Comparison of ENCODE assay signal across 1 cellular context in the genomic region with DNA sequence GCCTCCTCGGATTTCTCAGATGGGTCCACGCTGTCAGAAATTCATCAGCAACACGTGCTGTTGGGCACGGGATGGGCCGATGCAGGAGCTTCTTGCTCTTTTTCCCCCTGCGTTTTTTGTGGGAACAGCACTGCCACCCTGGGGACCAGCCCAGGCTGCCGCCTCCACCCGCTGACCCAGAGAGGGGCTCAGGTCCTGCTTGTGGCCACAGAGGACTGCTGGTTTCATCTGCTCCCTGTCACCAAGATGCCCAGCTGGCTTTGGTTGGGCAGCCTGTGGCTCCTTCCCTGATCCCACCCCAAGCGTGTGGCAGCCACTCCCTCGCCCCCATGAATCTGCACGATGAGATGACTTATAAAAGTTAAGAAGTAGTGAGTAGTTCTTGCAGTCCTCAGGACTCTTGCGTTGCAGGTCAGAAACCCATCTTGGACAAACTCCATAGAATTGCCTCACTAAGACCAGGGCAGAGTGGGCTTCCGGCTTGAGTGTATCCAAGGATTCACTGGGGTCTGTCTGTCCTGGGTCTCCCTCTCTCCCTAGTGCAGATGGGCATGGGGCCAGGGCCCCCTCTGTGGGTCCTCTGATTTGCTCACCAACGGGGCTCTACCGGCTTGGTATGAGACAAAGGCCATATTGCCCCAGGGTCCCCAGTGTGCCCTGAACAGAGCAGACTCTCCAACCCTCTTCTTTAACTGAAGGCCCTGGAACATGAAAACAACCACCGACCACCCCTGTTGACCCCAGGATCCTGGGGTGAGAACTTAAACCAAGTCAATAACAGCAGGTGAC.
TF ChIP-seq lines count a peak whose summit lies in the region.

No MANE protein-coding gene starts in this region.

TF ChIP-seq in H1, 55 proteins besides CTCF, POLR2A, EP300 and RAD21:
- TF ChIP-seq RBBP5 (IDR thresholded peaks at IDR 0.05; ENCODE audit: borderline replicate concordance, low read depth, low read length) (no peak), TCF12 (IDR thresholded peaks at IDR 0.05; ENCODE audit: low read depth, low read length) (no peak), HDAC6 (IDR thresholded peaks at IDR 0.05; ENCODE audit: low read depth, low read length) (no peak), GABPA (IDR thresholded peaks at IDR 0.05; ENCODE audit: borderline replicate concordance, insufficient read depth, low read length) (no peak), NANOG (IDR thresholded peaks at IDR 0.05; ENCODE audit: insufficient read depth, low read depth, low read length, poor library complexity, severe bottlenecking) (no peak), EZH2 (IDR thresholded peaks at IDR 0.05; ENCODE audit: low read depth, low read length, severe bottlenecking) (no peak), CHD2 (IDR thresholded peaks at IDR 0.05; ENCODE audit: low read length) (no peak), BRCA1 (IDR thresholded peaks at IDR 0.05; ENCODE audit: low read depth, low read length) (no peak), TBP (IDR thresholded peaks at IDR 0.05; ENCODE audit: low read depth, low read length) (no peak), BCL11A (IDR thresholded peaks at IDR 0.05; ENCODE audit: low read depth in 2 of 2, low read length in 2 of 2) (no peak), CREB1 (IDR thresholded peaks at IDR 0.05) (no peak), CBX5 (IDR thresholded peaks at IDR 0.05; ENCODE audit: low read depth, low read length) (no peak), CTBP2 (IDR thresholded peaks at IDR 0.05; ENCODE audit: borderline replicate concordance, insufficient read depth, insufficient read length, low read length) (no peak), KDM1A (IDR thresholded peaks at IDR 0.05; ENCODE audit: borderline replicate concordance, low read length) (no peak), RNF2 (IDR thresholded peaks at IDR 0.05; ENCODE audit: borderline replicate concordance, low read depth, low read length, missing control alignments, poor library complexity, severe bottlenecking) (no peak), MAFK (IDR thresholded peaks at IDR 0.05; ENCODE audit: low read depth, low read length) (no peak), RXRA (IDR thresholded peaks at IDR 0.05; ENCODE audit: insufficient read depth, low read depth, low read length) (no peak), ZNF274 (IDR thresholded peaks at IDR 0.05; ENCODE audit: borderline replicate concordance, extremely low read depth, low read length) (no peak), JUN (IDR thresholded peaks at IDR 0.05; ENCODE audit: low read depth, low read length) (no peak)
- TF ChIP-seq, protein P1, sequence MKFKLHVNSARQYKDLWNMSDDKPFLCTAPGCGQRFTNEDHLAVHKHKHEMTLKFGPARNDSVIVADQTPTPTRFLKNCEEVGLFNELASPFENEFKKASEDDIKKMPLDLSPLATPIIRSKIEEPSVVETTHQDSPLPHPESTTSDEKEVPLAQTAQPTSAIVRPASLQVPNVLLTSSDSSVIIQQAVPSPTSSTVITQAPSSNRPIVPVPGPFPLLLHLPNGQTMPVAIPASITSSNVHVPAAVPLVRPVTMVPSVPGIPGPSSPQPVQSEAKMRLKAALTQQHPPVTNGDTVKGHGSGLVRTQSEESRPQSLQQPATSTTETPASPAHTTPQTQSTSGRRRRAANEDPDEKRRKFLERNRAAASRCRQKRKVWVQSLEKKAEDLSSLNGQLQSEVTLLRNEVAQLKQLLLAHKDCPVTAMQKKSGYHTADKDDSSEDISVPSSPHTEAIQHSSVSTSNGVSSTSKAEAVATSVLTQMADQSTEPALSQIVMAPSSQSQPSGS (IDR thresholded peaks at IDR 0.05; ENCODE audit: low read length): no peak
